Comparison of ENCODE assay signal across 23 cellular contexts in the genomic region with DNA sequence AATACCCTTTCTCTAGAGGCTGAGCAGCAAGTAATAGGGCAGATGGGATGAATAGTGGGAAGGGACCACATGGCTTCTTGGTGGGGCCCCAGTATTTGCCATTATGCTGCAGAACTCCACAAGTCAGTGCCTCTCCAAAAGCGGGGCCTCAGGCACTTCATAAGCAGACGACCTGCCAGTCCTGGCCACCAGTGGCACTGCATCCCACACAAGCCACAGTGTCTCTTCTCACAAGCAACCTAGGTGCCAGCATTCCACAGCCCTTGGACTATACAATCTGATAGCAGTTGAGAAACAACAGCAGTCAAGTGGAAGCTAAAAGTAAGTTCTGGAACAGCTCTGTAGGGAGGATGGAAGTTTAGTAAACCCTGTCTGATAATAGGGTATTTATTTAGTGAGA. TPM values are rescaled to one million over a fixed set of nuclear protein-coding genes. Genes with fewer than 3 reads are reported as not detected.
A peak's percentile ranks its signal among the peaks of the same experiment; 100 is the strongest.
DNase-seq lines count a peak whose midpoint lies in the region; ATAC-seq and TF ChIP-seq lines count a peak whose summit lies in the region.
"Had no signal": no experiment of that assay in that cellular context is flagged by ENCODE, and none has a peak within 500 bp of the region (broad histone marks: within the 10 kb centered on the region; RNA-seq: fewer than 3 reads in every experiment).

No MANE protein-coding gene starts in this region.

- no peak overlapping the region for H3K4me2 ChIP-seq in Karpas-422 (ENCODE audit: low read depth, low read length, poor library complexity, severe bottlenecking)
- no peak overlapping the region for H3K4me2 ChIP-seq in neural progenitor cell

- no peak for ATAC-seq in activated CD4-positive, alpha-beta T cell treated with anti-CD3 and anti-CD28 coated beads for 36 hours
- ATAC-seq: activated CD4-positive, CD25-positive, alpha-beta regulatory T cell treated with anti-CD3 and anti-CD28 coated beads, Interleukin-2, amount 50 U/mL, for 24 hours; gastrocnemius medialis; natural killer cell had no signal

- no peaks in the 10 kb centered on the region for H3K9me3 Mint-ChIP-seq in activated CD4-positive, alpha-beta T cell treated with anti-CD3 and anti-CD28 coated beads for 36 hours (ENCODE audit: low read depth)
- H3K9me3 Mint-ChIP-seq in activated CD4-positive, alpha-beta T cell treated with anti-CD3 and anti-CD28 coated beads, Interleukin-2, amount 10 ng/mL, durations not matched to agents 24 days and 14 days, result no peaks in the 10 kb centered on the region
- peaks cover 3% of the 10 kb centered on the region for H3K9me3 Mint-ChIP-seq in neural progenitor cell
- H3K9me3 Mint-ChIP-seq: activated naive CD4-positive, alpha-beta T cell treated with anti-CD3 and anti-CD28 coated beads, Interleukin-2, amount 50 U/mL, for 24 hours; natural killer cell; T-helper 2 cell treated with Interferon-gamma antibody and Interleukin-4, amounts not matched to agents 5 μg/mL and 100 μg/mL, for 36 hours had no signal

- H3K27me3 Mint-ChIP-seq in activated CD4-positive, alpha-beta T cell treated with anti-CD3 and anti-CD28 coated beads for 36 hours, result peaks cover 64% of the 10 kb centered on the region
- peaks cover 60% of the 10 kb centered on the region for H3K27me3 Mint-ChIP-seq in activated CD4-positive, alpha-beta T cell treated with anti-CD3 and anti-CD28 coated beads, Interleukin-2, amount 10 ng/mL, durations not matched to agents 24 days and 14 days
- H3K27me3 Mint-ChIP-seq in neural progenitor cell (ENCODE audit: insufficient read depth, low read depth), result peaks cover 18% of the 10 kb centered on the region

- no peak overlapping the region for H3K9ac ChIP-seq in Karpas-422 (ENCODE audit: low read length)
- no peak overlapping the region for H3K9ac ChIP-seq in neural progenitor cell

- CTCF ChIA-PET in activated CD4-positive, alpha-beta T cell treated with anti-CD3 and anti-CD28 coated beads for 36 hours (lab: Charles Lee), result interaction anchor here (0.6 to 0.7 kb wide), 3 partner anchors 59 to 486 kb away, joined by 3 read pairs; no protein-coding TSS in a partner anchor

- H3K9me3 ChIP-seq in Karpas-422 (ENCODE audit: low read length) (no peaks in the 10 kb centered on the region), WERI-Rb-1 (ENCODE audit: severe bottlenecking) (no peaks in the 10 kb centered on the region), neural progenitor cell (ENCODE audit: low read depth) (no peaks in the 10 kb centered on the region)
- no peaks in the 10 kb centered on the region for H3K9me3 ChIP-seq in effector memory CD4-positive, alpha-beta T cell (ENCODE audit: control insufficient read depth, low read length)
- H3K9me3 ChIP-seq: gastrocnemius medialis, thyroid gland had no signal

- no peak overlapping the region for H3K27ac Mint-ChIP-seq in activated CD4-positive, alpha-beta T cell treated with anti-CD3 and anti-CD28 coated beads for 36 hours
- no peak overlapping the region for H3K27ac Mint-ChIP-seq in activated CD4-positive, alpha-beta T cell treated with anti-CD3 and anti-CD28 coated beads, Interleukin-2, amount 10 ng/mL, durations not matched to agents 24 days and 14 days
- no peak overlapping the region for H3K27ac Mint-ChIP-seq in neural progenitor cell
- H3K27ac Mint-ChIP-seq: natural killer cell; T-helper 2 cell treated with Interferon-gamma antibody and Interleukin-4, amounts not matched to agents 5 μg/mL and 100 μg/mL, for 36 hours had no signal

- H3K27me3 ChIP-seq in Karpas-422 (ENCODE audit: low read length) (no peaks in the 10 kb centered on the region), WERI-Rb-1 (ENCODE audit: insufficient read depth, low read depth, severe bottlenecking) (peaks cover 44% of the 10 kb centered on the region), neural progenitor cell (peaks cover 42% of the 10 kb centered on the region)
- peaks cover 6% of the 10 kb centered on the region for H3K27me3 ChIP-seq in effector memory CD4-positive, alpha-beta T cell (replicated peaks; ENCODE audit: control insufficient read depth, insufficient read depth, low read length, poor library complexity, severe bottlenecking)
- H3K27me3 ChIP-seq: gastrocnemius medialis, thyroid gland had no signal

- no peak overlapping the region for H3K4me3 ChIP-seq in Karpas-422 (ENCODE audit: low read length)
- H3K4me3 ChIP-seq in WERI-Rb-1 (ENCODE audit: low read depth, low read length), result no peak overlapping the region
- no peak overlapping the region for H3K4me3 ChIP-seq in neural progenitor cell
- no peak overlapping the region for H3K4me3 ChIP-seq in effector memory CD4-positive, alpha-beta T cell (ENCODE audit: insufficient read depth, low read depth, low read length, poor library complexity, severe bottlenecking)
- H3K4me3 ChIP-seq: gastrocnemius medialis, thyroid gland had no signal

- H4K20me1 ChIP-seq in Karpas-422 (ENCODE audit: insufficient read depth, low read depth, low read length) (no peaks in the 10 kb centered on the region), neural progenitor cell (ENCODE audit: low read depth) (no peaks in the 10 kb centered on the region)

- no peak overlapping the region for H3K27ac ChIP-seq in Karpas-422 (ENCODE audit: low read length)
- H3K27ac ChIP-seq in WERI-Rb-1, result no peak overlapping the region
- H3K27ac ChIP-seq in neural progenitor cell, result no peak overlapping the region
- H3K27ac ChIP-seq in effector memory CD4-positive, alpha-beta T cell (ENCODE audit: insufficient read depth, low read length, poor library complexity, severe bottlenecking), result no peak overlapping the region
- H3K27ac ChIP-seq: gastrocnemius medialis, thyroid gland had no signal

- peaks cover 3% of the 10 kb centered on the region for H3K4me1 ChIP-seq in Karpas-422 (ENCODE audit: low read length)
- H3K4me1 ChIP-seq in neural progenitor cell, result peaks cover 15% of the 10 kb centered on the region
- H3K4me1 ChIP-seq in effector memory CD4-positive, alpha-beta T cell (ENCODE audit: control insufficient read depth, insufficient read depth, low read length, poor library complexity, severe bottlenecking), result peaks cover 11% of the 10 kb centered on the region

- H3K4me3 Mint-ChIP-seq in activated CD4-positive, alpha-beta T cell treated with anti-CD3 and anti-CD28 coated beads for 36 hours, result no peak overlapping the region
- H3K4me3 Mint-ChIP-seq in activated CD4-positive, alpha-beta T cell treated with anti-CD3 and anti-CD28 coated beads, Interleukin-2, amount 10 ng/mL, durations not matched to agents 24 days and 14 days, result no peak overlapping the region
- H3K4me3 Mint-ChIP-seq in neural progenitor cell, result no peak overlapping the region
- H3K4me3 Mint-ChIP-seq: activated naive CD4-positive, alpha-beta T cell treated with anti-CD3 and anti-CD28 coated beads, Interleukin-2, amount 50 U/mL, for 24 hours; central memory CD8-positive, alpha-beta T cell; natural killer cell; T-helper 2 cell treated with Interferon-gamma antibody and Interleukin-4, amounts not matched to agents 5 μg/mL and 100 μg/mL, for 36 hours had no signal

- TF ChIP-seq CTCF in WERI-Rb-1 (IDR thresholded peaks at IDR 0.05; ENCODE audit: low read depth, low read length) (peak; percentile 18; the same call in 1 of the 2 replicates), neural progenitor cell (IDR thresholded peaks at IDR 0.05) (no peak)

- no peaks in the 10 kb centered on the region for H3K36me3 Mint-ChIP-seq in activated CD4-positive, alpha-beta T cell treated with anti-CD3 and anti-CD28 coated beads for 36 hours (ENCODE audit: low read depth)
- no peaks in the 10 kb centered on the region for H3K36me3 Mint-ChIP-seq in activated CD4-positive, alpha-beta T cell treated with anti-CD3 and anti-CD28 coated beads, Interleukin-2, amount 10 ng/mL, durations not matched to agents 24 days and 14 days (ENCODE audit: low read depth)
- H3K36me3 Mint-ChIP-seq in neural progenitor cell, result no peaks in the 10 kb centered on the region
- H3K36me3 Mint-ChIP-seq: activated naive CD4-positive, alpha-beta T cell treated with anti-CD3 and anti-CD28 coated beads, Interleukin-2, amount 50 U/mL, for 24 hours; natural killer cell had no signal

- DNase-seq in activated CD4-positive, alpha-beta T cell treated with anti-CD3 and anti-CD28 coated beads for 36 hours, result peak; percentile 12
- no peak for DNase-seq in activated CD4-positive, alpha-beta T cell treated with anti-CD3 and anti-CD28 coated beads, Interleukin-2, amount 10 ng/mL, durations not matched to agents 24 days and 14 days
- peak; percentile 52 for DNase-seq in Karpas-422
- peak; percentile 11 for DNase-seq in WERI-Rb-1
- DNase-seq in neural progenitor cell (ENCODE audit: low spot score), result peak; percentile 15
- DNase-seq in iPS-NIHi7 (ENCODE audit: extremely low spot score), result no peak
- no peak for DNase-seq in NCI-H2029 treated with DMSO at 0.1 percent for 48 hours (lab: John Stamatoyannopoulos, UW)
- no peak for DNase-seq in effector memory CD4-positive, alpha-beta T cell
- DNase-seq: ACHN; activated T-cell treated with anti-CD3 and anti-CD28 coated beads, Interleukin-2, amount 50 U/mL, for 48 hours; C1 segment of cervical spinal cord; natural killer cell; NCI-H524 treated with DMSO at 0.1 percent for 48 hours; posterior cingulate gyrus; stimulated activated CD4-positive, alpha-beta T cell treated with anti-CD3 and anti-CD28 coated beads, Interleukin-1b, Interleukin-23, amount 100 ng/mL, for 48 hours; stimulated activated naive CD4-positive, alpha-beta T cell treated with Interleukin-2 at 50 U/mL for 16 hours; thyroid gland had no signal

- H3F3A ChIP-seq in neural progenitor cell (ENCODE audit: low read depth), result peaks cover 16% of the 10 kb centered on the region

- H2AFZ ChIP-seq in Karpas-422 (ENCODE audit: low read length), result no peak overlapping the region
- H2AFZ ChIP-seq in neural progenitor cell (replicated peaks), result no peak overlapping the region

- no peaks in the 10 kb centered on the region for H3K36me3 ChIP-seq in Karpas-422 (ENCODE audit: insufficient read depth, low read length)
- H3K36me3 ChIP-seq in WERI-Rb-1, result no peaks in the 10 kb centered on the region
- H3K36me3 ChIP-seq in neural progenitor cell, result no peaks in the 10 kb centered on the region
- H3K36me3 ChIP-seq in effector memory CD4-positive, alpha-beta T cell (ENCODE audit: control insufficient read depth, insufficient read depth, low read length), result no peaks in the 10 kb centered on the region
- H3K36me3 ChIP-seq: gastrocnemius medialis, thyroid gland had no signal

- intact Hi-C loops in activated CD4-positive, alpha-beta T cell treated with anti-CD3 and anti-CD28 coated beads for 36 hours (cut with DNase I, micrococcal nuclease), result no loop called here
- intact Hi-C loops in activated CD4-positive, alpha-beta T cell treated with anti-CD3 and anti-CD28 coated beads, Interleukin-2, amount 10 ng/mL, durations not matched to agents 24 days and 14 days (cut with micrococcal nuclease), result no loop called here

- peaks cover 7% of the 10 kb centered on the region for H3K4me1 Mint-ChIP-seq in activated CD4-positive, alpha-beta T cell treated with anti-CD3 and anti-CD28 coated beads for 36 hours
- H3K4me1 Mint-ChIP-seq in activated CD4-positive, alpha-beta T cell treated with anti-CD3 and anti-CD28 coated beads, Interleukin-2, amount 10 ng/mL, durations not matched to agents 24 days and 14 days, result peaks cover 8% of the 10 kb centered on the region
- peaks cover 5% of the 10 kb centered on the region for H3K4me1 Mint-ChIP-seq in neural progenitor cell

- H3K79me2 ChIP-seq in Karpas-422 (ENCODE audit: low read length) (no peaks in the 10 kb centered on the region), neural progenitor cell (ENCODE audit: low read depth) (no peaks in the 10 kb centered on the region)

- POLR2A ChIA-PET in activated CD4-positive, alpha-beta T cell treated with anti-CD3 and anti-CD28 coated beads for 36 hours (lab: Charles Lee), result no interaction called here

- H3K9me2 ChIP-seq in Karpas-422 (replicated peaks; ENCODE audit: insufficient read depth, low read length), result no peaks in the 10 kb centered on the region

RNA-seq across cellular contexts. Expression of gene SLC8A3, which starts 4.2 kb away (rescaled TPM):
- total RNA-seq in activated CD4-positive, alpha-beta T cell treated with anti-CD3 and anti-CD28 coated beads for 36 hours, result under 1 TPM; 0.57 to 0.58 TPM
- total RNA-seq in activated CD4-positive, alpha-beta T cell treated with anti-CD3 and anti-CD28 coated beads, Interleukin-2, amount 10 ng/mL, durations not matched to agents 24 days and 14 days, result 0.36 and 0.79 TPM in 2 replicates
- total RNA-seq in Karpas-422 (2014; rRNA removed; shearing (Covaris generic); ENCODE audit: low replicate concordance), result not detected in 2 replicates
- total RNA-seq in neural progenitor cell (ENCODE audit: low replicate concordance), result 0.24 and 0.71 TPM in 2 replicates
- total RNA-seq: SK-MEL-5 had no signal

Comparison
In these comparisons a context has a peak if more than half of its experiments do, and no peak if none do; other contexts are left out.
1. DNase-seq: peak in activated CD4-positive, alpha-beta T cell treated with anti-CD3 and anti-CD28 coated beads for 36 hours (single experiment), Karpas-422 (single experiment), WERI-Rb-1 (single experiment) and neural progenitor cell (single experiment); none in activated CD4-positive, alpha-beta T cell treated with anti-CD3 and anti-CD28 coated beads, Interleukin-2, amount 10 ng/mL, durations not matched to agents 24 days and 14 days (single experiment), iPS-NIHi7 (single experiment), NCI-H2029 treated with DMSO at 0.1 percent for 48 hours (single experiment) and effector memory CD4-positive, alpha-beta T cell (0 of 3).